17 cellular contexts compared by ENCODE assay signal in the genomic region with DNA sequence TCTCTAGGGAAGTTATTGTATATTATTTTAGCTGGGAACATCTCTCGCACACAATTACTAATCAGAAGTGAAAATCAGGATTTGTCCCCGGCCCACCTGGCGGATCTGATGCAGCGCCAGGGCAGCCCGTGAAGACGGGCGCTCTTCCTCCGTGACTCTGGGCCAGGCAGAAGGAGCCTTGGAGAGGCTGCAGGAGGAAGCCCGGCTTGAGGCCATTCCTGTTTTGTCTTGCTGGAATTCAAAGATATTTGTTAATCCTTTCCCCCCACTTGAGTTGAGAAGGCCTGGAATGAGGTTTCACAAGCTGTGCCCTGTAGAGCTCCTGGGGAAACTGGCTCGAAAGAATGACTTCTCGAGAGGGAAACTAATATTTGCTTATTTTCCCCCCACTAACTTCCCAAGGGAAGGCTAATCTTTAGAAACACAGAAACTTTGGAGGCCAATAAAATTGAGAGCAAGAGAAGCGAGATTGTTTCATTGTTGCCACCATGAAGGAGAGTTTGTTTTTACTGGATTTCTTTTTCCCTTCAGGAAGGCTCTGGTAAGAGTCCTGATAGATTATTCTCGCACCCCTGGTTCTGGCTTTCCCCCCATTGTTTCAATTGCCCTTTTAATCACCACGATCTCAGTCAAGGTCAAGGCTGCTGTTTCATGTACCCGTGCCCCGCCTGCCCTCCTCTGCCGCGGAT.
DNase-seq lines count a peak whose midpoint lies in the region; ATAC-seq and TF ChIP-seq lines count a peak whose summit lies in the region.
"Had no signal": no experiment of that assay in that cellular context is flagged by ENCODE, and none has a peak within 500 bp of the region (broad histone marks: within the 10 kb centered on the region; RNA-seq: fewer than 3 reads in every experiment).

No MANE protein-coding gene starts in this region.

- no peak for ATAC-seq in memory B cell (ENCODE audit: low read depth)
- ATAC-seq: CD8-positive, alpha-beta T cell had no signal

- BruUV-seq in MCF 10A (replicated peaks; lab: Mats Ljungman, UMichigan) (no TSS peak), Caco-2 (replicated peaks; lab: Mats Ljungman, UMichigan) (no TSS peak)

- H3K4me3 ChIP-seq in breast epithelium: no peak overlapping the region
- no peak overlapping the region for H3K4me3 ChIP-seq in choroid plexus epithelial cell (ENCODE audit: low read depth, low read length)
- no peak overlapping the region for H3K4me3 ChIP-seq in Caco-2 (ENCODE audit: low read depth, low read length)

- peak overlapping the region; percentile 1 to 60 for H3K27ac ChIP-seq in breast epithelium

- DNase-seq in breast epithelium (ENCODE audit: low spot score in 2 of 2) (peak in 1 of 2 donors; percentile 33), MCF 10A (ENCODE audit: unreplicated experiment) (no peak), choroid plexus epithelial cell (ENCODE audit: low read depth) (peak; percentile 43), memory B cell (ENCODE audit: low spot score in 2 of 2) (no peak), type B pancreatic cell (ENCODE audit: extremely low spot score, unreplicated experiment) (no peak), NCI-H2196 (lab: John Stamatoyannopoulos, UW; ENCODE audit: unreplicated experiment) (no peak), LoVo (ENCODE audit: low spot score) (no peak), Caco-2 (no peak)
- DNase-seq: activated CD4-positive, alpha-beta T cell treated with anti-CD3 and anti-CD28 coated beads for 1 hour; activated naive CD8-positive, alpha-beta T cell treated with anti-CD3 and anti-CD28 coated beads for 36 hours; CD8-positive, alpha-beta T cell; IMR-90; kidney glomerular epithelial cell; NCI-H1105 treated with DMSO at 0.1 percent for 48 hours; NCI-H2227 treated with DMSO at 0.1 percent for 48 hours; stimulated activated CD4-positive, alpha-beta T cell treated with anti-CD3 and anti-CD28 coated beads, Interleukin-2, amount 100 ng/mL, for 24 hours; stimulated activated CD8-positive, alpha-beta memory T cell treated with anti-CD3 and anti-CD28 coated beads, Interleukin-4, amount 100 ng/mL, for 48 hours had no signal

- H3K4me3 Mint-ChIP-seq in MCF 10A (ENCODE audit: unreplicated experiment): no peak overlapping the region
- H3K4me3 Mint-ChIP-seq in memory B cell: peak overlapping the region; percentile 71
- H3K4me3 Mint-ChIP-seq in type B pancreatic cell: no peak overlapping the region
- H3K4me3 Mint-ChIP-seq in Caco-2 (ENCODE audit: unreplicated experiment): no peak overlapping the region
- H3K4me3 Mint-ChIP-seq: activated naive CD8-positive, alpha-beta T cell treated with anti-CD3 and anti-CD28 coated beads for 36 hours; CD8-positive, alpha-beta T cell had no signal

- H3K36me3 Mint-ChIP-seq in MCF 10A (ENCODE audit: insufficient read depth, unreplicated experiment) (no peaks in the 10 kb centered on the region), memory B cell (no peaks in the 10 kb centered on the region), type B pancreatic cell (no peaks in the 10 kb centered on the region), Caco-2 (ENCODE audit: insufficient read depth, unreplicated experiment) (no peaks in the 10 kb centered on the region)
- H3K36me3 Mint-ChIP-seq: activated naive CD8-positive, alpha-beta T cell treated with anti-CD3 and anti-CD28 coated beads for 36 hours; CD8-positive, alpha-beta T cell had no signal

- POLR2A ChIA-PET in MCF 10A (lab: Yijun Ruan, JAX) (no interaction called here), Caco-2 (lab: Charles Lee) (no interaction called here)

- intact Hi-C loops in breast epithelium (cut with DNase I; ENCODE audit: low total_unique reads): no loop called here
- intact Hi-C loops in MCF 10A (cut with micrococcal nuclease): no loop called here
- intact Hi-C loops in Caco-2 (cut with micrococcal nuclease; ENCODE audit: unreplicated experiment): no loop called here

- H3K9me3 ChIP-seq in breast epithelium (no peaks in the 10 kb centered on the region), Caco-2 (no peaks in the 10 kb centered on the region)

- no peak for TF ChIP-seq POLR2A in breast epithelium (IDR thresholded peaks at IDR 0.05)

- CTCF ChIA-PET in MCF 10A (lab: Yijun Ruan, JAX): no interaction called here
- CTCF ChIA-PET in Caco-2 (lab: Charles Lee): no interaction called here

- H3K36me3 ChIP-seq in breast epithelium: no peaks in the 10 kb centered on the region
- no peaks in the 10 kb centered on the region for H3K36me3 ChIP-seq in Caco-2 (ENCODE audit: control insufficient read depth, insufficient read depth, low read length)

- H3K4me1 Mint-ChIP-seq in MCF 10A (ENCODE audit: insufficient read depth, unreplicated experiment): no peaks in the 10 kb centered on the region
- H3K4me1 Mint-ChIP-seq in memory B cell: peaks cover 32% of the 10 kb centered on the region
- H3K4me1 Mint-ChIP-seq in type B pancreatic cell (ENCODE audit: unreplicated experiment): peaks cover 28% of the 10 kb centered on the region
- no peaks in the 10 kb centered on the region for H3K4me1 Mint-ChIP-seq in Caco-2 (ENCODE audit: low read depth, unreplicated experiment)

- H3K27ac Mint-ChIP-seq in MCF 10A (ENCODE audit: low read depth, unreplicated experiment) (no peak overlapping the region), memory B cell (peak overlapping the region; percentile 62), type B pancreatic cell (peak overlapping the region; percentile 21), Caco-2 (ENCODE audit: unreplicated experiment) (no peak overlapping the region)
- H3K27ac Mint-ChIP-seq: activated naive CD8-positive, alpha-beta T cell treated with anti-CD3 and anti-CD28 coated beads for 36 hours; CD8-positive, alpha-beta T cell had no signal

- TF ChIP-seq CTCF in breast epithelium (IDR thresholded peaks at IDR 0.05): no peak
- no peak for TF ChIP-seq CTCF in MCF 10A (IDR thresholded peaks at IDR 0.05; ENCODE audit: unreplicated experiment)
- TF ChIP-seq CTCF in choroid plexus epithelial cell (conservative IDR thresholded peaks at IDR 0.05; ENCODE audit: low read depth, low read length): no peak
- TF ChIP-seq CTCF in type B pancreatic cell (conservative IDR thresholded peaks at IDR 0.05): no peak
- no peak for TF ChIP-seq CTCF in Caco-2 (IDR thresholded peaks at IDR 0.05; ENCODE audit: insufficient read depth in 1 of 2, low read depth in 1 of 2, low read length in 1 of 2, severe bottlenecking in 1 of 2, unreplicated experiment in 1 of 2)

- H3K4me1 ChIP-seq in breast epithelium: no peaks in the 10 kb centered on the region
- H3K4me1 ChIP-seq in Caco-2: no peaks in the 10 kb centered on the region

- H3K27me3 Mint-ChIP-seq in MCF 10A (ENCODE audit: insufficient read depth, unreplicated experiment): peaks cover 14% of the 10 kb centered on the region
- peaks cover 7% of the 10 kb centered on the region for H3K27me3 Mint-ChIP-seq in memory B cell
- peaks cover 12% of the 10 kb centered on the region for H3K27me3 Mint-ChIP-seq in type B pancreatic cell
- peaks cover 8% of the 10 kb centered on the region for H3K27me3 Mint-ChIP-seq in Caco-2 (ENCODE audit: insufficient read depth, unreplicated experiment)
- H3K27me3 Mint-ChIP-seq: activated naive CD8-positive, alpha-beta T cell treated with anti-CD3 and anti-CD28 coated beads for 36 hours had no signal

- no peaks in the 10 kb centered on the region for H3K9me3 Mint-ChIP-seq in MCF 10A (ENCODE audit: unreplicated experiment)
- no peaks in the 10 kb centered on the region for H3K9me3 Mint-ChIP-seq in memory B cell
- no peaks in the 10 kb centered on the region for H3K9me3 Mint-ChIP-seq in type B pancreatic cell
- no peaks in the 10 kb centered on the region for H3K9me3 Mint-ChIP-seq in Caco-2 (ENCODE audit: unreplicated experiment)
- H3K9me3 Mint-ChIP-seq: activated naive CD8-positive, alpha-beta T cell treated with anti-CD3 and anti-CD28 coated beads for 36 hours; CD8-positive, alpha-beta T cell had no signal

- H3K27me3 ChIP-seq in breast epithelium (peaks cover 0 to 11% of the 10 kb centered on the region in 2 donors), Caco-2 (replicated peaks; ENCODE audit: control insufficient read depth, insufficient read depth, low read length) (no peaks in the 10 kb centered on the region)

Comparison
In these comparisons a context has a peak if more than half of its experiments do, and no peak if none do; other contexts are left out.
1. H3K27ac Mint-ChIP-seq: peak in memory B cell (single experiment) and type B pancreatic cell (single experiment); none in MCF 10A (single experiment) and Caco-2 (single experiment).